Comparison of ENCODE assay signal across 9 cellular contexts in the genomic region with DNA sequence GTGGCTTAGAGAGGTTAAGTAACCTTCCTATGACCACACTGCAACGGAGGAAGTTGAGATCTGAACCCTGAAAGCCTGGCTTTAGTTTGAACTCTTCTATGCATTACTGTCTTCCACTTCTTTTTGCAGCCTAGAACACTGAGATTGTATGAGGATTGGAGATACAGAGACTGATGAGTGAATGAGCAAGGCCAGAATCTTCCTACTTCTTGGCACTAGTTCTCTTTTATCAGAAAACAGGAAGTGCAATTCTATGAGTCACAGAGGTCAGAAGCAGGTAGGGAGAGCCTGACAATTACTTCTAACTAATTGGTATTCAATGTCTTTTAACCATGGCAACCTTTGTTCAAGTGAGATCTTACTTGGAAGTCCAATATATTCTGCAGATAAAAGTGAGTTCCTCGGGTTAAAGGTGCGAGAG.
DNase-seq lines count a peak whose midpoint lies in the region; ATAC-seq and TF ChIP-seq lines count a peak whose summit lies in the region.
"Had no signal": no experiment of that assay in that cellular context is flagged by ENCODE, and none has a peak within 500 bp of the region (broad histone marks: within the 10 kb centered on the region; RNA-seq: fewer than 3 reads in every experiment).

No MANE protein-coding gene starts in this region.

- no peaks in the 10 kb centered on the region for H3K9me3 ChIP-seq in upper lobe of left lung

- TF ChIP-seq EP300 in upper lobe of left lung (IDR thresholded peaks at IDR 0.05) = no peak

- H3K27me3 ChIP-seq in upper lobe of left lung = no peaks in the 10 kb centered on the region

- H3K4me3 Mint-ChIP-seq in activated T-cell treated with anti-CD3 and anti-CD28 coated beads, Interleukin-2, amount 50 U/mL, for 4 hours = no peak overlapping the region
- no peak overlapping the region for H3K4me3 Mint-ChIP-seq in activated CD8-positive, alpha-beta T cell treated with anti-CD3 and anti-CD28 coated beads, Interleukin-2, amount 10 ng/mL, durations not matched to agents 7 days and 5 days

- peak overlapping the region; percentile 77 for H3K27ac Mint-ChIP-seq in activated CD8-positive, alpha-beta T cell treated with anti-CD3 and anti-CD28 coated beads, Interleukin-2, amount 10 ng/mL, durations not matched to agents 7 days and 5 days

- CTCF ChIA-PET in activated CD8-positive, alpha-beta T cell treated with anti-CD3 and anti-CD28 coated beads, Interleukin-2, amount 10 ng/mL, durations not matched to agents 7 days and 5 days (lab: Charles Lee) = interaction anchor here (1.1 kb wide), 1 partner anchor 193 kb away, joined by 3 read pairs; no protein-coding TSS in a partner anchor

- H3K4me3 ChIP-seq in upper lobe of left lung (no peak overlapping the region), foreskin fibroblast (ENCODE audit: low read depth in 1 of 2, low read length in 2 of 2) (no peak overlapping the region)

- no peak for DNase-seq in activated T-cell treated with anti-CD3 and anti-CD28 coated beads, Interleukin-2, amount 50 U/mL, for 4 hours
- no peak for DNase-seq in activated T-cell treated with anti-CD3 and anti-CD28 coated beads, Interleukin-2, amount 50 U/mL, for 1 hour
- DNase-seq in activated CD8-positive, alpha-beta T cell treated with anti-CD3 and anti-CD28 coated beads, Interleukin-2, amount 10 ng/mL, durations not matched to agents 7 days and 5 days = no peak
- DNase-seq in upper lobe of left lung = no peak
- DNase-seq in NCI-H128 (lab: John Stamatoyannopoulos, UW; ENCODE audit: unreplicated experiment) = no peak
- no peak for DNase-seq in foreskin fibroblast
- no peak for DNase-seq in hippocampal formation (lab: John Stamatoyannopoulos, UW)
- DNase-seq: NCI-H1092 treated with DMSO at 0.1 percent for 48 hours had no signal

- peaks cover 4% of the 10 kb centered on the region for H3K9me3 Mint-ChIP-seq in activated T-cell treated with anti-CD3 and anti-CD28 coated beads, Interleukin-2, amount 50 U/mL, for 4 hours
- H3K9me3 Mint-ChIP-seq in activated CD8-positive, alpha-beta T cell treated with anti-CD3 and anti-CD28 coated beads, Interleukin-2, amount 10 ng/mL, durations not matched to agents 7 days and 5 days (ENCODE audit: insufficient read depth) = peaks cover 3% of the 10 kb centered on the region

- H3K4me1 ChIP-seq in upper lobe of left lung = peaks cover 0 to 7% (median 5%) of the 10 kb centered on the region in 4 donors

- POLR2A ChIA-PET in activated CD8-positive, alpha-beta T cell treated with anti-CD3 and anti-CD28 coated beads, Interleukin-2, amount 10 ng/mL, durations not matched to agents 7 days and 5 days (lab: Charles Lee) = no interaction called here

- ATAC-seq in activated T-cell treated with anti-CD3 and anti-CD28 coated beads, Interleukin-2, amount 50 U/mL, for 4 hours = peak; percentile 71
- ATAC-seq in HG03460 (IDR thresholded peaks at IDR 0.05; ENCODE audit: unreplicated experiment) (peak; percentile 64), upper lobe of left lung (ENCODE audit: low FRiP score in 2 of 2) (peak; percentile 20 to 63)
- ATAC-seq in activated CD8-positive, alpha-beta T cell treated with anti-CD3 and anti-CD28 coated beads, Interleukin-2, amount 10 ng/mL, durations not matched to agents 7 days and 5 days = peak; percentile 68

- H3K4me1 Mint-ChIP-seq in activated T-cell treated with anti-CD3 and anti-CD28 coated beads, Interleukin-2, amount 50 U/mL, for 4 hours (ENCODE audit: low read depth) = peaks cover 31% of the 10 kb centered on the region
- H3K4me1 Mint-ChIP-seq in activated CD8-positive, alpha-beta T cell treated with anti-CD3 and anti-CD28 coated beads, Interleukin-2, amount 10 ng/mL, durations not matched to agents 7 days and 5 days (ENCODE audit: low read depth) = peaks cover 33% of the 10 kb centered on the region

- TF ChIP-seq POLR2A in upper lobe of left lung (IDR thresholded peaks at IDR 0.05) = no peak

- no peaks in the 10 kb centered on the region for H3K36me3 Mint-ChIP-seq in activated T-cell treated with anti-CD3 and anti-CD28 coated beads, Interleukin-2, amount 50 U/mL, for 4 hours (ENCODE audit: insufficient read depth)
- peaks cover 3% of the 10 kb centered on the region for H3K36me3 Mint-ChIP-seq in activated CD8-positive, alpha-beta T cell treated with anti-CD3 and anti-CD28 coated beads, Interleukin-2, amount 10 ng/mL, durations not matched to agents 7 days and 5 days (ENCODE audit: low read depth)

- TF ChIP-seq CTCF in upper lobe of left lung (IDR thresholded peaks at IDR 0.05) (no peak), foreskin fibroblast (IDR thresholded peaks at IDR 0.05; ENCODE audit: low read depth, low read length) (no peak)

- H3K27me3 Mint-ChIP-seq in activated T-cell treated with anti-CD3 and anti-CD28 coated beads, Interleukin-2, amount 50 U/mL, for 4 hours (ENCODE audit: low read depth) = peaks cover 1% of the 10 kb centered on the region
- H3K27me3 Mint-ChIP-seq in activated CD8-positive, alpha-beta T cell treated with anti-CD3 and anti-CD28 coated beads, Interleukin-2, amount 10 ng/mL, durations not matched to agents 7 days and 5 days (ENCODE audit: low read depth) = no peaks in the 10 kb centered on the region

- no peaks in the 10 kb centered on the region for H3K36me3 ChIP-seq in upper lobe of left lung

- H3K27ac ChIP-seq in upper lobe of left lung = no peak overlapping the region

- 53 to 80% methylated on average over 3 of the region's 3 CpGs for WGBS in upper lobe of left lung, 2 donors
